Comparison of ENCODE assay signal across 1 cellular context in the genomic region with DNA sequence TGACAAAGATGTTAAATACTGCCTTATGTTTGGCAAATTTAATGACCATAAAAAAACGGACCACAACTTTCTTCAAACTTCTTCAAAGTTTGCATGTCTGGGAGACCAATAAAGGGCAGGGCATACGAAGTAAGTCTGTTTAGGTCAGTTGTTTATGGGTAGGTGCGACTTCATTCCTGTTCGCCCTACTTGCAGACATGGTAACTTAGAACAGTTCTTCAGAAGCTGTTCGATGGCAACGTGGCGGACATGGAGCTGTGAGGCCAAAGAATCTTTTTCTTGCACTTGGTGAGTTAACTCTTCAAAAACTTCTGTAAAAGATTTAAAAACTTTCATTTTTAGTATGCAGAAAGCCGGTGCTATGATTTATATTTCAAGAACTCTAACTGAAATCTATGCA.
TF ChIP-seq lines count a peak whose summit lies in the region.

No MANE protein-coding gene starts in this region.

TF ChIP-seq in HepG2, 621 proteins besides CTCF, POLR2A, EP300 and RAD21 (continued from another document):
- TF ChIP-seq, protein P1, sequence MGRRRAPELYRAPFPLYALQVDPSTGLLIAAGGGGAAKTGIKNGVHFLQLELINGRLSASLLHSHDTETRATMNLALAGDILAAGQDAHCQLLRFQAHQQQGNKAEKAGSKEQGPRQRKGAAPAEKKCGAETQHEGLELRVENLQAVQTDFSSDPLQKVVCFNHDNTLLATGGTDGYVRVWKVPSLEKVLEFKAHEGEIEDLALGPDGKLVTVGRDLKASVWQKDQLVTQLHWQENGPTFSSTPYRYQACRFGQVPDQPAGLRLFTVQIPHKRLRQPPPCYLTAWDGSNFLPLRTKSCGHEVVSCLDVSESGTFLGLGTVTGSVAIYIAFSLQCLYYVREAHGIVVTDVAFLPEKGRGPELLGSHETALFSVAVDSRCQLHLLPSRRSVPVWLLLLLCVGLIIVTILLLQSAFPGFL (CRISPR knock-in tag; IDR thresholded peaks at IDR 0.05), result no peak
- TF ChIP-seq NBN (conservative IDR thresholded peaks at IDR 0.05), result no peak
- no peak for TF ChIP-seq ARNT2 (CRISPR knock-in tag; IDR thresholded peaks at IDR 0.05; ENCODE audit: low read depth)
